In the genomic region with DNA sequence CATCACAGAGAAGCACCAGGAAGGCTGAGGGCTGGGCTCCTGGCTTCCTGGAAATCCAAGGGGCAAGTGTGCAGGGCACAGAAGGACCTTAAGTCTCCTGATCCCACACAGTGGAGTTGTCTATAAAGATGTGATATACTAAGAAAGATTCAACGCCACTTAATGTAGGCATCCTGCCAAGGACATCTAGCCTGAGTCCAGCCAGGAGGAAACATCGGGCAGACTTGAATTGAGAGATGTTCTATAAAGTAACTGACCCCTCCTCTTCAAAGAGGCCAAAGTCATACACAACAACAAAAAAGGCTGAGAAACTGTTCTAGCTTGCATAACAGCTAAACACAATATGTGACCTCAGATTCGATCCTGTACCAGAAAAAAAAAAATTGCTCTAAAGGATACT, we compare ENCODE assay signal across 31 cellular contexts.
"Had no signal": no experiment of that assay in that cellular context is flagged by ENCODE, and none has a peak within 500 bp of the region (broad histone marks: within the 10 kb centered on the region; RNA-seq: fewer than 3 reads in every experiment).

No MANE protein-coding gene starts in this region.

- DNase-seq: activated CD4-positive, alpha-beta memory T cell treated with anti-CD3 and anti-CD28 coated beads for 36 hours; activated CD4-positive, alpha-beta T cell treated with anti-CD3 and anti-CD28 coated beads for 36 hours; activated CD4-positive, alpha-beta T cell treated with anti-CD3 and anti-CD28 coated beads, Interleukin-2, amount 10 ng/mL, durations not matched to agents 24 days and 14 days; activated CD4-positive, CD25-positive, alpha-beta regulatory T cell; activated CD4-positive, CD25-positive, alpha-beta regulatory T cell treated with anti-CD3 and anti-CD28 coated beads, Interleukin-2, amount 50 U/mL, for 72 hours; activated CD8-positive, alpha-beta memory T cell treated with anti-CD3 and anti-CD28 coated beads, Interleukin-2, amount 10 ng/mL, durations not matched to agents 7 days and 5 days; activated CD8-positive, alpha-beta memory T cell treated with anti-CD3 and anti-CD28 coated beads, Interleukin-2, amount 50 U/mL, for 4 hours; activated CD8-positive, alpha-beta T cell treated with anti-CD3 and anti-CD28 coated beads, Interleukin-2, amount 10 ng/mL, durations not matched to agents 7 days and 5 days; activated effector memory CD4-positive, alpha-beta T cell treated with anti-CD3 and anti-CD28 coated beads, Interleukin-2, amount 50 U/mL, for 16 hours; activated naive CD4-positive, alpha-beta T cell treated with anti-CD3 and anti-CD28 coated beads for 36 hours; activated naive CD8-positive, alpha-beta T cell treated with anti-CD3 and anti-CD28 coated beads for 36 hours; activated naive CD8-positive, alpha-beta T cell treated with anti-CD3 and anti-CD28 coated beads, Interleukin-2, amount 50 U/mL, for 24 hours; activated T-cell treated with anti-CD3 and anti-CD28 coated beads, Interleukin-2, amount 50 U/mL, for 1 hour; activated T-cell treated with anti-CD3 and anti-CD28 coated beads, Interleukin-2, amount 50 U/mL, for 48 hours; central memory CD4-positive, alpha-beta T cell; effector CD4-positive, alpha-beta T cell; effector memory CD8-positive, alpha-beta T cell; esophagus squamous epithelium; foreskin melanocyte; T-helper 2 cell had no signal

- H3K4me3 Mint-ChIP-seq: activated CD4-positive, alpha-beta memory T cell treated with anti-CD3 and anti-CD28 coated beads for 36 hours; activated CD4-positive, alpha-beta T cell treated with anti-CD3 and anti-CD28 coated beads for 36 hours; activated CD4-positive, alpha-beta T cell treated with anti-CD3 and anti-CD28 coated beads, Interleukin-2, amount 10 ng/mL, durations not matched to agents 24 days and 14 days; activated CD8-positive, alpha-beta memory T cell treated with anti-CD3 and anti-CD28 coated beads, Interleukin-2, amount 10 ng/mL, durations not matched to agents 7 days and 5 days; activated CD8-positive, alpha-beta T cell treated with anti-CD3 and anti-CD28 coated beads, Interleukin-2, amount 10 ng/mL, durations not matched to agents 7 days and 5 days; activated naive CD4-positive, alpha-beta T cell treated with anti-CD3 and anti-CD28 coated beads for 36 hours; activated naive CD4-positive, alpha-beta T cell treated with anti-CD3 and anti-CD28 coated beads, Interleukin-2, amount 50 U/mL, for 24 hours; activated naive CD8-positive, alpha-beta T cell treated with anti-CD3 and anti-CD28 coated beads for 36 hours; activated naive CD8-positive, alpha-beta T cell treated with anti-CD3 and anti-CD28 coated beads, Interleukin-2, amount 50 U/mL, for 24 hours; activated T-helper 1 cell treated with anti-CD3 and anti-CD28 coated beads, Interleukin-12 subunit alpha, Interleukin-12 subunit beta, Interleukin-2, Interleukin-4 antibody, amounts not matched to agents 30 ng/mL and 10 ng/mL and 1 ng/mL, durations not matched to agents 14 hours and 24 hours and 36 hours; brain; dendritic cell treated with granulocyte-macrophage colony-stimulating factor and Interleukin-4, amounts not matched to agents 40 ng/mL and 50 ng/mL, for 4 days; effector memory CD8-positive, alpha-beta T cell had no signal

- H3K27me3 ChIP-seq: ascending aorta, breast epithelium, cardiac muscle cell had no signal

- H3K4me3 ChIP-seq: ascending aorta, breast epithelium, cardiac muscle cell, coronary artery, esophagus squamous epithelium, gastroesophageal sphincter had no signal

- ATAC-seq: activated CD4-positive, alpha-beta T cell treated with anti-CD3 and anti-CD28 coated beads for 36 hours; activated CD8-positive, alpha-beta memory T cell treated with anti-CD3 and anti-CD28 coated beads, Interleukin-2, amount 10 ng/mL, durations not matched to agents 7 days and 5 days; activated CD8-positive, alpha-beta T cell treated with anti-CD3 and anti-CD28 coated beads, Interleukin-2, amount 10 ng/mL, durations not matched to agents 7 days and 5 days; activated naive CD8-positive, alpha-beta T cell treated with anti-CD3 and anti-CD28 coated beads, Interleukin-2, amount 50 U/mL, for 24 hours; effector memory CD8-positive, alpha-beta T cell; gastroesophageal sphincter had no signal

- H3K9me3 ChIP-seq: ascending aorta, breast epithelium, esophagus squamous epithelium, gastroesophageal sphincter had no signal

- H3K9me3 Mint-ChIP-seq: activated CD4-positive, alpha-beta memory T cell treated with anti-CD3 and anti-CD28 coated beads for 36 hours; activated CD4-positive, alpha-beta T cell treated with anti-CD3 and anti-CD28 coated beads, Interleukin-2, amount 10 ng/mL, durations not matched to agents 24 days and 14 days; activated naive CD4-positive, alpha-beta T cell treated with anti-CD3 and anti-CD28 coated beads for 36 hours; activated naive CD4-positive, alpha-beta T cell treated with anti-CD3 and anti-CD28 coated beads, Interleukin-2, amount 50 U/mL, for 24 hours; activated naive CD8-positive, alpha-beta T cell treated with anti-CD3 and anti-CD28 coated beads for 36 hours; activated naive CD8-positive, alpha-beta T cell treated with anti-CD3 and anti-CD28 coated beads, Interleukin-2, amount 50 U/mL, for 24 hours; activated T-helper 1 cell treated with anti-CD3 and anti-CD28 coated beads, Interleukin-12 subunit alpha, Interleukin-12 subunit beta, Interleukin-2, Interleukin-4 antibody, amounts not matched to agents 30 ng/mL and 10 ng/mL and 1 ng/mL, durations not matched to agents 14 hours and 24 hours and 36 hours; activated T-helper 2 cell treated with anti-CD3 and anti-CD28 coated beads, Interferon-gamma antibody, Interleukin-2, Interleukin-4, amounts not matched to agents 10 μg/mL and 5 μg/mL and 100 μg/mL, durations not matched to agents 14 hours and 24 hours and 36 hours; brain; dendritic cell treated with granulocyte-macrophage colony-stimulating factor and Interleukin-4, amounts not matched to agents 40 ng/mL and 50 ng/mL, for 4 days; effector memory CD8-positive, alpha-beta T cell had no signal

- H3K36me3 ChIP-seq: ascending aorta, breast epithelium, cardiac muscle cell, esophagus squamous epithelium, gastroesophageal sphincter had no signal

- H3K27me3 Mint-ChIP-seq: activated CD4-positive, alpha-beta memory T cell treated with anti-CD3 and anti-CD28 coated beads for 36 hours; activated CD4-positive, alpha-beta T cell treated with anti-CD3 and anti-CD28 coated beads, Interleukin-2, amount 10 ng/mL, durations not matched to agents 24 days and 14 days; activated CD8-positive, alpha-beta memory T cell treated with anti-CD3 and anti-CD28 coated beads, Interleukin-2, amount 10 ng/mL, durations not matched to agents 7 days and 5 days; activated naive CD8-positive, alpha-beta T cell treated with anti-CD3 and anti-CD28 coated beads for 36 hours; activated naive CD8-positive, alpha-beta T cell treated with anti-CD3 and anti-CD28 coated beads, Interleukin-2, amount 50 U/mL, for 24 hours; brain; effector memory CD8-positive, alpha-beta T cell had no signal

- H3K27ac Mint-ChIP-seq: activated CD4-positive, alpha-beta memory T cell treated with anti-CD3 and anti-CD28 coated beads for 36 hours; activated CD4-positive, alpha-beta T cell treated with anti-CD3 and anti-CD28 coated beads for 36 hours; activated CD4-positive, alpha-beta T cell treated with anti-CD3 and anti-CD28 coated beads, Interleukin-2, amount 10 ng/mL, durations not matched to agents 24 days and 14 days; activated CD8-positive, alpha-beta memory T cell treated with anti-CD3 and anti-CD28 coated beads, Interleukin-2, amount 10 ng/mL, durations not matched to agents 7 days and 5 days; activated CD8-positive, alpha-beta T cell treated with anti-CD3 and anti-CD28 coated beads, Interleukin-2, amount 10 ng/mL, durations not matched to agents 7 days and 5 days; activated naive CD4-positive, alpha-beta T cell treated with anti-CD3 and anti-CD28 coated beads for 36 hours; activated naive CD4-positive, alpha-beta T cell treated with anti-CD3 and anti-CD28 coated beads, Interleukin-2, amount 50 U/mL, for 24 hours; activated naive CD8-positive, alpha-beta T cell treated with anti-CD3 and anti-CD28 coated beads for 36 hours; activated naive CD8-positive, alpha-beta T cell treated with anti-CD3 and anti-CD28 coated beads, Interleukin-2, amount 50 U/mL, for 24 hours; activated T-helper 1 cell treated with anti-CD3 and anti-CD28 coated beads, Interleukin-12 subunit alpha, Interleukin-12 subunit beta, Interleukin-2, Interleukin-4 antibody, amounts not matched to agents 30 ng/mL and 10 ng/mL and 1 ng/mL, durations not matched to agents 14 hours and 24 hours and 36 hours; activated T-helper 2 cell treated with anti-CD3 and anti-CD28 coated beads, Interferon-gamma antibody, Interleukin-2, Interleukin-4, amounts not matched to agents 10 μg/mL and 5 μg/mL and 100 μg/mL, durations not matched to agents 14 hours and 24 hours and 36 hours; brain; dendritic cell treated with granulocyte-macrophage colony-stimulating factor and Interleukin-4, amounts not matched to agents 40 ng/mL and 50 ng/mL, for 4 days; effector memory CD8-positive, alpha-beta T cell had no signal

- H3K27ac ChIP-seq: ascending aorta, breast epithelium, cardiac muscle cell, coronary artery, epithelial cell of prostate, esophagus squamous epithelium, gastroesophageal sphincter had no signal

- H3K36me3 Mint-ChIP-seq: activated CD4-positive, alpha-beta memory T cell treated with anti-CD3 and anti-CD28 coated beads for 36 hours; activated CD8-positive, alpha-beta memory T cell treated with anti-CD3 and anti-CD28 coated beads, Interleukin-2, amount 10 ng/mL, durations not matched to agents 7 days and 5 days; activated naive CD4-positive, alpha-beta T cell treated with anti-CD3 and anti-CD28 coated beads, Interleukin-2, amount 50 U/mL, for 24 hours; activated naive CD8-positive, alpha-beta T cell treated with anti-CD3 and anti-CD28 coated beads for 36 hours; brain had no signal

- H3K4me1 ChIP-seq: ascending aorta, breast epithelium, esophagus squamous epithelium, gastroesophageal sphincter had no signal

- H3K4me1 Mint-ChIP-seq: activated CD4-positive, alpha-beta T cell treated with anti-CD3 and anti-CD28 coated beads for 36 hours; activated CD4-positive, alpha-beta T cell treated with anti-CD3 and anti-CD28 coated beads, Interleukin-2, amount 10 ng/mL, durations not matched to agents 24 days and 14 days; activated CD8-positive, alpha-beta memory T cell treated with anti-CD3 and anti-CD28 coated beads, Interleukin-2, amount 10 ng/mL, durations not matched to agents 7 days and 5 days; activated naive CD4-positive, alpha-beta T cell treated with anti-CD3 and anti-CD28 coated beads, Interleukin-2, amount 50 U/mL, for 24 hours; activated naive CD8-positive, alpha-beta T cell treated with anti-CD3 and anti-CD28 coated beads for 36 hours; activated naive CD8-positive, alpha-beta T cell treated with anti-CD3 and anti-CD28 coated beads, Interleukin-2, amount 50 U/mL, for 24 hours; brain had no signal
